In genomic region chr16:68230176-68230571, GRCh38 we compare ENCODE assay signal across 21 cellular contexts. TPM values are rescaled to one million over a fixed set of nuclear protein-coding genes. Genes with fewer than 3 reads are reported as not detected.
"Had no signal": no experiment of that assay in that cellular context is flagged by ENCODE, and none has a peak within 500 bp of the region (broad histone marks: within the 10 kb centered on the region; RNA-seq: fewer than 3 reads in every experiment).

No MANE protein-coding gene starts in this region.

- H3K27ac Mint-ChIP-seq: activated T-cell treated with anti-CD3 and anti-CD28 coated beads, Interleukin-2, amount 50 U/mL, for 72 hours; dendritic cell treated with granulocyte-macrophage colony-stimulating factor and Interleukin-4, amounts not matched to agents 40 ng/mL and 50 ng/mL, for 4 days had no signal

- H3K4me3 Mint-ChIP-seq: activated T-cell treated with anti-CD3 and anti-CD28 coated beads, Interleukin-2, amount 50 U/mL, for 72 hours; brain; dendritic cell treated with granulocyte-macrophage colony-stimulating factor and Interleukin-4, amounts not matched to agents 40 ng/mL and 50 ng/mL, for 4 days; natural killer cell had no signal

- H3K9me3 Mint-ChIP-seq: activated T-cell treated with anti-CD3 and anti-CD28 coated beads, Interleukin-2, amount 50 U/mL, for 72 hours; brain; dendritic cell treated with granulocyte-macrophage colony-stimulating factor and Interleukin-4, amounts not matched to agents 40 ng/mL and 50 ng/mL, for 4 days; natural killer cell had no signal

- ATAC-seq: activated T-cell treated with anti-CD3 and anti-CD28 coated beads, Interleukin-2, amount 50 U/mL, for 72 hours; stimulated activated naive CD8-positive, alpha-beta T cell treated with anti-CD3 and anti-CD28 coated beads, Interleukin-15, Interleukin-2, amounts not matched to agents 100 U/mL and 50 U/mL, for 24 hours had no signal

- H3K4me3 ChIP-seq: left ventricle myocardium inferior, ovary, psoas muscle, right atrium auricular region, thyroid gland had no signal

- H3K36me3 Mint-ChIP-seq: brain, natural killer cell had no signal

- DNase-seq: activated gamma-delta T cell; activated naive CD4-positive, alpha-beta T cell treated with anti-CD3 and anti-CD28 coated beads, Interleukin-2, amount 50 U/mL, for 16 hours; activated T-cell treated with anti-CD3 and anti-CD28 coated beads, Interleukin-2, amount 50 U/mL, for 72 hours; effector CD4-positive, alpha-beta T cell; foreskin melanocyte; glutamatergic neuron; hippocampal formation; left ventricle myocardium inferior; mammary epithelial cell; midbrain; natural killer cell; psoas muscle; stimulated activated CD4-positive, alpha-beta T cell treated with anti-CD3 and anti-CD28 coated beads, Interleukin-4, amount 100 ng/mL, for 24 hours; stimulated activated naive CD8-positive, alpha-beta T cell treated with anti-CD3 and anti-CD28 coated beads, Interleukin-15, Interleukin-2, amounts not matched to agents 100 U/mL and 50 U/mL, for 24 hours; thyroid gland had no signal

- H3K36me3 ChIP-seq: left ventricle myocardium inferior, ovary, right atrium auricular region had no signal

- H3K27me3 ChIP-seq: ovary, right atrium auricular region, thyroid gland had no signal

- H3K27ac ChIP-seq: left ventricle myocardium inferior, ovary, psoas muscle, right atrium auricular region, thyroid gland had no signal

- H3K9me3 ChIP-seq: left ventricle myocardium inferior, ovary, psoas muscle, right atrium auricular region, thyroid gland had no signal

RNA-seq across cellular contexts. Expression of gene ESRP2, which starts 5.8 kb away (rescaled TPM):
- total RNA-seq: cardiac septum; natural killer cell; psoas muscle; T-helper 2 cell treated with Interferon-gamma antibody and Interleukin-4, amounts not matched to agents 100 ng/mL and 5 ng/mL, for 36 hours had no signal
